In genomic region chr16:81536648-81537047, GRCh38 we compare ENCODE assay signal across 19 cellular contexts.
A peak's percentile ranks its signal among the peaks of the same experiment; 100 is the strongest.
DNase-seq lines count a peak whose midpoint lies in the region; ATAC-seq, FAIRE-seq and TF ChIP-seq lines count a peak whose summit lies in the region.
"Had no signal": no experiment of that assay in that cellular context is flagged by ENCODE, and none has a peak within 500 bp of the region (broad histone marks: within the 10 kb centered on the region; RNA-seq: fewer than 3 reads in every experiment).

No MANE protein-coding gene starts in this region.

- intact Hi-C loops in K562 (cut with micrococcal nuclease): loop anchor here (5.0 kb wide), 1 partner anchor 134 kb away; no protein-coding TSS in a partner anchor
- intact Hi-C loops in spleen (cut with DNase I; ENCODE audit: low total_unique reads): no loop called here
- intact Hi-C loops in psoas muscle (cut with DNase I): no loop called here
- intact Hi-C loops in CD4-positive, alpha-beta T cell (cut with DNase I, micrococcal nuclease): no loop called here

- DNase-seq in K562 (ENCODE audit: extremely low read depth in 1 of 4, low spot score in 3 of 4): no peak
- peak; percentile 21 for DNase-seq in spleen
- DNase-seq in NCI-H1105 (lab: John Stamatoyannopoulos, UW): no peak
- no peak for DNase-seq in psoas muscle
- no peak for DNase-seq in CD4-positive, alpha-beta T cell
- DNase-seq: ACHN; BE2C; C1 segment of cervical spinal cord; Caco-2; CD4-positive, CD25-positive, alpha-beta regulatory T cell; DMS79; GDM1; GM23248 had no signal

- H3K4me2 ChIP-seq in K562 (ENCODE audit: insufficient read depth, low read length): no peak overlapping the region

- POLR2A ChIA-PET in HEK293 (lab: Yijun Ruan, JAX) (interaction anchor here (0.6 kb wide), 1 partner anchor 266 kb away, joined by 3 read pairs; no protein-coding TSS in a partner anchor), K562 (lab: Yijun Ruan, JAX) (no interaction called here)
- POLR2A ChIA-PET in CD4-positive, alpha-beta T cell (lab: Charles Lee): interaction anchor here (0.6 kb wide), 1 partner anchor 178 kb away, joined by 3 read pairs; no protein-coding TSS in a partner anchor

- H3K27ac ChIP-seq in HEK293 (ENCODE audit: extremely low read depth, low read depth, low read length) (no peak overlapping the region), K562 (ENCODE audit: extremely low read depth, low read depth, low read length) (no peak overlapping the region), spleen (no peak overlapping the region), psoas muscle (no peak overlapping the region)
- H3K27ac ChIP-seq in CD4-positive, alpha-beta T cell (ENCODE audit: low read depth, low read length): no peak overlapping the region
- H3K27ac ChIP-seq: GM23248 had no signal

- H3K27me3 Mint-ChIP-seq in nephron (ENCODE audit: low read depth): no peaks in the 10 kb centered on the region
- H3K27me3 Mint-ChIP-seq in CD4-positive, alpha-beta T cell: no peaks in the 10 kb centered on the region
- H3K27me3 Mint-ChIP-seq: CD4-positive, CD25-positive, alpha-beta regulatory T cell had no signal

- H3K9me3 Mint-ChIP-seq in nephron: no peaks in the 10 kb centered on the region
- no peaks in the 10 kb centered on the region for H3K9me3 Mint-ChIP-seq in CD4-positive, alpha-beta T cell
- H3K9me3 Mint-ChIP-seq: CD4-positive, CD25-positive, alpha-beta regulatory T cell had no signal

- H4K20me1 ChIP-seq in K562 (replicated peaks; ENCODE audit: control insufficient read depth, insufficient read depth, low read length): peaks cover 18% of the 10 kb centered on the region

- peaks cover 76% of the 10 kb centered on the region for H3K79me2 ChIP-seq in K562 (ENCODE audit: control insufficient read depth, insufficient read depth, low read length)

- WGBS in K562 (ENCODE audit: insufficient coverage, low coverage, missing lambda C conversion rate): 84% methylated on average over 11 of the region's 11 CpGs
- WGBS in spleen, 5 donors: 90 to 97% (median 92%) methylated on average over 11 of the region's 11 CpGs
- WGBS in psoas muscle, 3 donors: 79 to 87% (median 84%) methylated on average over 11 of the region's 11 CpGs

- TF ChIP-seq CTCF in HEK293 (tag by site-specific recombination; IDR thresholded peaks at IDR 0.05) (no peak), K562 (IDR thresholded peaks at IDR 0.05 in 2 of 3, conservative IDR thresholded peaks at IDR 0.05 in 1 of 3; ENCODE audit: insufficient read depth in 2 of 3, low read depth in 1 of 3, low read length in 3 of 3) (no peak), nephron (IDR thresholded peaks at IDR 0.05; ENCODE audit: unreplicated experiment in 3 of 3) (no peak), spleen (IDR thresholded peaks at IDR 0.05 in 8 of 11, conservative IDR thresholded peaks at IDR 0.05 in 3 of 11) (no peak), psoas muscle (IDR thresholded peaks at IDR 0.05) (no peak)
- TF ChIP-seq CTCF in CD4-positive, alpha-beta T cell (IDR thresholded peaks at IDR 0.05): no peak

- no peak overlapping the region for H2AFZ ChIP-seq in K562 (ENCODE audit: low read depth, low read length)
- H2AFZ ChIP-seq: GM23248 had no signal

- no peak for TF ChIP-seq EP300 in K562 (IDR thresholded peaks at IDR 0.05; ENCODE audit: low read length)

- H3K4me3 ChIP-seq in HEK293 (ENCODE audit: low read depth, low read length): no peak overlapping the region
- no peak overlapping the region for H3K4me3 ChIP-seq in K562
- no peak overlapping the region for H3K4me3 ChIP-seq in spleen
- H3K4me3 ChIP-seq in psoas muscle: no peak overlapping the region
- H3K4me3 ChIP-seq: GM23248, HAP-1 had no signal

- no TSS peak for BruUV-seq in K562 (replicated peaks; lab: Mats Ljungman, UMichigan)

- ATAC-seq in K562 (no peak), psoas muscle (no peak)
- no peak for ATAC-seq in CD4-positive, alpha-beta T cell (ENCODE audit: poor library complexity)

- FAIRE-seq in K562 (lab: Jason Lieb, UNC): no peak
- FAIRE-seq: D721Med, GM12892, GM18507 had no signal

- peaks cover 8% of the 10 kb centered on the region; the same call in 1 of the 2 replicates for H3K4me1 ChIP-seq in HEK293 (ENCODE audit: control insufficient read depth, insufficient read depth, low read length)
- H3K4me1 ChIP-seq in K562 (replicated peaks in 1 of 2; ENCODE audit: control insufficient read depth in 2 of 2, insufficient read depth in 2 of 2, low read length in 2 of 2): peaks cover 0 to 15% of the 10 kb centered on the region in 2 experiments; a peak in 2 of 5 replicates
- H3K4me1 ChIP-seq in spleen: peaks cover 0 to 78% (median 17%) of the 10 kb centered on the region in 6 donors
- H3K4me1 ChIP-seq in psoas muscle: no peaks in the 10 kb centered on the region
- H3K4me1 ChIP-seq: HAP-1 had no signal

- peaks cover 75% of the 10 kb centered on the region for H3K4me1 Mint-ChIP-seq in nephron
- H3K4me1 Mint-ChIP-seq in CD4-positive, alpha-beta T cell (ENCODE audit: low read depth): peaks cover 30% of the 10 kb centered on the region

- no peaks in the 10 kb centered on the region for H3K9me3 ChIP-seq in HEK293 (ENCODE audit: control insufficient read depth, insufficient read depth, low read depth, low read length)
- H3K9me3 ChIP-seq in K562 (replicated peaks; ENCODE audit: control insufficient read depth, insufficient read depth, low read depth, low read length): no peaks in the 10 kb centered on the region
- no peaks in the 10 kb centered on the region for H3K9me3 ChIP-seq in spleen
- H3K9me3 ChIP-seq in psoas muscle: no peaks in the 10 kb centered on the region
- H3K9me3 ChIP-seq in CD4-positive, alpha-beta T cell (ENCODE audit: control insufficient read depth, low read length): no peaks in the 10 kb centered on the region
- H3K9me3 ChIP-seq: BE2C, Caco-2, HAP-1 had no signal

- H3K27ac Mint-ChIP-seq in nephron: peak overlapping the region in 2 of 3 experiments; percentile 48 to 55
- no peak overlapping the region for H3K27ac Mint-ChIP-seq in CD4-positive, alpha-beta T cell

- in situ Hi-C loops in K562 (cut with MboI): no loop called here

- no peak overlapping the region; a peak in 1 of 4 replicates for H3K9ac ChIP-seq in K562 (ENCODE audit: insufficient read depth in 1 of 2, low read depth in 2 of 2, low read length in 2 of 2)
- H3K9ac ChIP-seq: GM23248 had no signal

- H3K27me3 ChIP-seq in K562 (ENCODE audit: control insufficient read depth in 2 of 2, insufficient read depth in 2 of 2, low read length in 2 of 2): no peaks in the 10 kb centered on the region
- no peaks in the 10 kb centered on the region for H3K27me3 ChIP-seq in spleen (replicated peaks in 1 of 7)
- no peaks in the 10 kb centered on the region for H3K27me3 ChIP-seq in psoas muscle (ENCODE audit: insufficient read depth in 3 of 3, low read length in 2 of 3)
- H3K27me3 ChIP-seq in CD4-positive, alpha-beta T cell (ENCODE audit: control insufficient read depth, insufficient read depth, low read length): no peaks in the 10 kb centered on the region
- H3K27me3 ChIP-seq: BE2C had no signal

- H3K36me3 ChIP-seq in HEK293 (ENCODE audit: control insufficient read depth in 2 of 2, insufficient read depth in 1 of 2, low read length in 2 of 2) (no peaks in the 10 kb centered on the region), K562 (ENCODE audit: control insufficient read depth, insufficient read depth, low read length) (peaks cover 9% of the 10 kb centered on the region; the same call in 1 of the 3 replicates), spleen (peaks cover 0 to 26% (median 0%) of the 10 kb centered on the region in 6 donors), psoas muscle (ENCODE audit: insufficient read depth in 1 of 2, low read depth in 1 of 2) (no peaks in the 10 kb centered on the region)
- H3K36me3 ChIP-seq: BE2C, HAP-1 had no signal

- H3K36me3 Mint-ChIP-seq in nephron (ENCODE audit: low read depth): peaks cover 11% of the 10 kb centered on the region
- peaks cover 10% of the 10 kb centered on the region for H3K36me3 Mint-ChIP-seq in CD4-positive, alpha-beta T cell (ENCODE audit: low read depth)

- no peaks in the 10 kb centered on the region for H3K9me1 ChIP-seq in K562 (ENCODE audit: control insufficient read depth, insufficient read depth, low read length)

- TF ChIP-seq POLR2A in K562 (conservative IDR thresholded peaks at IDR 0.05) (no peak), spleen (IDR thresholded peaks at IDR 0.05) (no peak)

- CTCF ChIA-PET in HEK293 (lab: Yijun Ruan, JAX) (no interaction called here), K562 (lab: Yijun Ruan, JAX; ENCODE audit: low intra/inter-chr PET ratio) (no interaction called here)
- CTCF ChIA-PET in CD4-positive, alpha-beta T cell (lab: Charles Lee): no interaction called here

- TF ChIP-seq RAD21 in K562 (CRISPR knock-in tag; conservative IDR thresholded peaks at IDR 0.05 in 1 of 2, IDR thresholded peaks at IDR 0.05 in 1 of 2): no peak

- no peak overlapping the region for H3K4me3 Mint-ChIP-seq in nephron
- H3K4me3 Mint-ChIP-seq in CD4-positive, alpha-beta T cell: no peak overlapping the region
- H3K4me3 Mint-ChIP-seq: CD4-positive, CD25-positive, alpha-beta regulatory T cell had no signal

TF ChIP-seq in HEK293, 187 proteins besides CTCF, POLR2A, EP300 and RAD21:
- no peak for TF ChIP-seq ZNF394 (tag by site-specific recombination; IDR thresholded peaks at IDR 0.05; ENCODE audit: borderline replicate concordance)
- no peak for TF ChIP-seq ZNF580 (tag by site-specific recombination; IDR thresholded peaks at IDR 0.05)
- TF ChIP-seq ZIC2 (tag by site-specific recombination; IDR thresholded peaks at IDR 0.05): peak; percentile 23; the same call in 1 of the 2 replicates
- no peak for TF ChIP-seq ZNF37A (tag by site-specific recombination; IDR thresholded peaks at IDR 0.05)

TF ChIP-seq in K562, 482 proteins besides CTCF, POLR2A, EP300 and RAD21 (continues in another document):
- peak; percentile 70 for TF ChIP-seq MAFK (IDR thresholded peaks at IDR 0.05; ENCODE audit: low read length)
- no peak for TF ChIP-seq ZNF311 (CRISPR knock-in tag; IDR thresholded peaks at IDR 0.05)
- TF ChIP-seq RBBP5 (IDR thresholded peaks at IDR 0.05; ENCODE audit: borderline replicate concordance, insufficient read depth, low read length, poor library complexity, severe bottlenecking): no peak
- TF ChIP-seq IRF1 (CRISPR knock-in tag; IDR thresholded peaks at IDR 0.05; ENCODE audit: borderline replicate concordance): no peak
